ENCODE assay signal across 27 cellular contexts in the genomic region with DNA sequence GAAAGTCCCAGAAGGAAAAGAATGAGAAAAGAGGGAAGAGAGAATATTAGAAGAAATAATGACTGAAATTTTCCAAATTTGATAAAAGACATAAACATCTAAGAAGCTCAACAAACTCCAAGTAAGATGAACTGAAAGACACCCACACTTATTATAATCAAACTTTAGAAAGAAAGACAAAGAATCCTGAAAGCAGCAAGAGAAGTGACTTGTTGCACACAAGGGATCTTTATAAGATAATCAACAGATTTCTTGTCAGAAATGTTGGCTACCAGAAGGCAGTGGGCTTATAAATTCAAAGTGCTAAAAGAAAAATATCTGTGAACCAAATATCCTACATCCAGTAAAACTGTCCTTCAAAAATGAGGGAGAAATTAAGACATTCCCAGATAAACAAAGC.
"Had no signal": no experiment of that assay in that cellular context is flagged by ENCODE, and none has a peak within 500 bp of the region (broad histone marks: within the 10 kb centered on the region; RNA-seq: fewer than 3 reads in every experiment).

No MANE protein-coding gene starts in this region.

- H3K27ac ChIP-seq: colonic mucosa, epithelial cell of prostate, esophagus squamous epithelium, gastroesophageal sphincter, heart left ventricle, hepatocyte, lower lobe of right lung had no signal

- H3K4me1 ChIP-seq: colonic mucosa, esophagus squamous epithelium, gastroesophageal sphincter, heart left ventricle, lower lobe of right lung had no signal

- H3K4me2 ChIP-seq: hepatocyte had no signal

- H3K79me2 ChIP-seq: hepatocyte had no signal

- ATAC-seq: effector memory CD8-positive, alpha-beta T cell; esophagus mucosa; gastroesophageal sphincter; heart left ventricle; left colon; left lobe of liver; left ventricle myocardium superior; lower lobe of right lung; mucosa of descending colon; naive thymus-derived CD8-positive, alpha-beta T cell had no signal

- H3K9me3 ChIP-seq: colonic mucosa had no signal

- H3K36me3 ChIP-seq: colonic mucosa, esophagus squamous epithelium, gastroesophageal sphincter, heart left ventricle, lower lobe of right lung had no signal

- FAIRE-seq: endometrium, kidney had no signal

- H3K27me3 ChIP-seq: colonic mucosa, esophagus squamous epithelium, gastroesophageal sphincter, heart left ventricle, hepatocyte had no signal

- H2AFZ ChIP-seq: hepatocyte had no signal

- DNase-seq: colonic mucosa; cortex of kidney; effector CD8-positive, alpha-beta T cell; effector memory CD8-positive, alpha-beta T cell; endodermal cell; erythroblast; esophagus squamous epithelium; foreskin fibroblast; heart left ventricle; hypothalamus; immature natural killer cell; islet precursor cell; kidney; kidney glomerular epithelial cell; left colon; left ventricle myocardium superior; lower lobe of right lung; mesenchymal stem cell; mucosa of descending colon; naive B cell; naive thymus-derived CD8-positive, alpha-beta T cell had no signal

- H3K4me3 ChIP-seq: colonic mucosa, esophagus squamous epithelium, gastroesophageal sphincter, heart left ventricle, hepatocyte, lower lobe of right lung, mucosa of descending colon had no signal
